ENCODE assay signal across 1 cellular context in the genomic region with DNA sequence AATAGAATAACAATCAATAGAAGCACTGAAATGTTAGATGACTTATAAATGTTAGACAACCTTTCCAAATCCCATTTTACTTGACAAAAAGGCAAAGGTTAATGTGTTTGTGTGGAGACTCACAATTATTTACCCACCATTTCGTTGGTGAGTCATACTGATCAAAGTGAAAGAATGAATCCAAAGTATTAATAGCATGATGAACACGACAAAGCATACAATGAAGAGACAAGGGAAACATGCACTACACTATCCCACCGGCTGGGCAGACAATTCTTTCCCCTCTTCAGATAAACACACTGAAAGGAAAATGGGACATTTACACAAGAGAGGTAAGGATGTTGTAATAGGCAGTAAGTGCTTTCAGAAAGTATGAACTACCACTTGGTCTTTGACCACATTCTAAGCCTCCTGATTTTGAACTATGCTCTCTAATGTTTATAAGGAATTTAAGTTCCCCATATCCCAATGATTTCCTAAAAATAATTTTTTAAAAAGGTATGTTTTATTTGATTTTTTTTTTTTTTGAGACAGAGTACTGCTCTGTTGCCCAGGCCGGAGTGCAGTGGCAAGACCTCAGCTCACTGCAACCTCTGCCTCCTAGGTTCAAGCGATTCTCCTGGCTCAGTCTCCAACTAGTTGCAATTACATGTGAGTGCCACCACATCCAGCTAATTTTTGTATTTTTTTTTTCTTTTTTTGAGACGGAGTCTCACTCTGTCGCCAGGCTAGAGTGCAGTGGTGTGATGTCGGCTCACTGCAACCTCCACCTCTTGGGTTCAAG.
TF ChIP-seq lines count a peak whose summit lies in the region.
"Not testable (repeated sequence)": the region's sequence is repeated elsewhere in the genome, so short reads cannot be mapped to it uniquely, and the experiment has no call there.

No MANE protein-coding gene starts in this region.

TF ChIP-seq in HepG2, 621 proteins besides CTCF, POLR2A, EP300 and RAD21 (continued from another document and continues in another):
- TF ChIP-seq TFE3 (CRISPR knock-in tag; IDR thresholded peaks at IDR 0.05) = 0 out of 2 replicates have a peak, but pooled peaks have one; percentile 53
- TF ChIP-seq BCL6 (CRISPR knock-in tag; IDR thresholded peaks at IDR 0.05) = peak; percentile 75
- peak; percentile 69; the same call in 1 of the 2 replicates for TF ChIP-seq NR2F2 (IDR thresholded peaks at IDR 0.05; ENCODE audit: borderline replicate concordance, low read depth)
- peak; percentile 68; the same call in 1 of the 2 replicates for TF ChIP-seq GFI1 (CRISPR knock-in tag; IDR thresholded peaks at IDR 0.05; ENCODE audit: borderline replicate concordance)
- TF ChIP-seq RBFOX2 (IDR thresholded peaks at IDR 0.05; ENCODE audit: low read depth, low read length) = peak; percentile 39; the same call in 1 of the 2 replicates
- TF ChIP-seq PITX1 (CRISPR knock-in tag; IDR thresholded peaks at IDR 0.05) = peak; percentile 53; the same call in 1 of the 2 replicates
- TF ChIP-seq ZNF124 (CRISPR knock-in tag; IDR thresholded peaks at IDR 0.05) = peak; percentile 83; the same call in 1 of the 2 replicates
- peak; percentile 59; the same call in 1 of the 2 replicates for TF ChIP-seq TBX2 (CRISPR knock-in tag; IDR thresholded peaks at IDR 0.05; ENCODE audit: borderline replicate concordance)
- peak; percentile 87 for TF ChIP-seq FOXA3 (CRISPR knock-in tag; IDR thresholded peaks at IDR 0.05)
- TF ChIP-seq HOXA5 (CRISPR knock-in tag; IDR thresholded peaks at IDR 0.05) = peak; percentile 42; the same call in 1 of the 2 replicates
- TF ChIP-seq FOSL2 (CRISPR knock-in tag; IDR thresholded peaks at IDR 0.05) = peak; percentile 98
- peak; percentile 86 for TF ChIP-seq MEF2D (CRISPR knock-in tag; IDR thresholded peaks at IDR 0.05)
- 0 out of 2 replicates have a peak, but pooled peaks have one; percentile 54 for TF ChIP-seq ZNF24 (IDR thresholded peaks at IDR 0.05)
- TF ChIP-seq ZBTB39 (CRISPR knock-in tag; IDR thresholded peaks at IDR 0.05) = peak; percentile 66; the same call in 1 of the 2 replicates
- TF ChIP-seq YEATS2 (CRISPR knock-in tag; IDR thresholded peaks at IDR 0.05; ENCODE audit: borderline replicate concordance) = peak; percentile 33; the same call in 1 of the 2 replicates
- 0 out of 2 replicates have a peak, but pooled peaks have one; percentile 14 for TF ChIP-seq ATF7 (IDR thresholded peaks at IDR 0.05)
- TF ChIP-seq ATF7 (CRISPR knock-in tag; IDR thresholded peaks at IDR 0.05); GABPA (IDR thresholded peaks at IDR 0.05; ENCODE audit: low read depth, low read length); LCORL (IDR thresholded peaks at IDR 0.05): not testable (repeated sequence)
- peak; percentile 82 for TF ChIP-seq CEBPB (IDR thresholded peaks at IDR 0.05; ENCODE audit: borderline replicate concordance, low read depth, low read length)
- peak; percentile 74 for TF ChIP-seq HDAC2 (CRISPR knock-in tag; IDR thresholded peaks at IDR 0.05)
- peak; percentile 82; the same call in 1 of the 2 replicates for TF ChIP-seq FOXK1 (CRISPR knock-in tag; IDR thresholded peaks at IDR 0.05; ENCODE audit: borderline replicate concordance, low read depth)
- TF ChIP-seq NR2F6 (IDR thresholded peaks at IDR 0.05) = peak; percentile 87
- TF ChIP-seq NR2F6 (CRISPR knock-in tag; IDR thresholded peaks at IDR 0.05) = peak; percentile 92
- peak; percentile 17; the same call in 1 of the 2 replicates for TF ChIP-seq GABPA (CRISPR knock-in tag; IDR thresholded peaks at IDR 0.05; ENCODE audit: low read depth)
- TF ChIP-seq ZNF331 (CRISPR knock-in tag; IDR thresholded peaks at IDR 0.05) = 0 out of 2 replicates have a peak, but pooled peaks have one; percentile 12
- TF ChIP-seq ZNF646 (CRISPR knock-in tag; IDR thresholded peaks at IDR 0.05) = peak; percentile 96
- TF ChIP-seq, protein P1, sequence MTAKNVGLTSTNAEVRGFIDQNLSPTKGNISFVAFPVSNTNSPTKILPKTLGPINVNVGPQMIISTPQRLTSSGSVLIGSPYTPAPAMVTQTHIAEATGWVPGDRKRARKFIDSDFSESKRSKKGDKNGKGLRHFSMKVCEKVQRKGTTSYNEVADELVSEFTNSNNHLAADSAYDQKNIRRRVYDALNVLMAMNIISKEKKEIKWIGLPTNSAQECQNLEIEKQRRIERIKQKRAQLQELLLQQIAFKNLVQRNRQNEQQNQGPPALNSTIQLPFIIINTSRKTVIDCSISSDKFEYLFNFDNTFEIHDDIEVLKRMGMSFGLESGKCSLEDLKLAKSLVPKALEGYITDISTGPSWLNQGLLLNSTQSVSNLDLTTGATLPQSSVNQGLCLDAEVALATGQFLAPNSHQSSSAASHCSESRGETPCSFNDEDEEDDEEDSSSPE (CRISPR knock-in tag; IDR thresholded peaks at IDR 0.05) = 0 out of 2 replicates have a peak, but pooled peaks have one; percentile 19
- 0 out of 2 replicates have a peak, but pooled peaks have one; percentile 26 for TF ChIP-seq ATF2 (CRISPR knock-in tag; IDR thresholded peaks at IDR 0.05)
- TF ChIP-seq, protein P2, sequence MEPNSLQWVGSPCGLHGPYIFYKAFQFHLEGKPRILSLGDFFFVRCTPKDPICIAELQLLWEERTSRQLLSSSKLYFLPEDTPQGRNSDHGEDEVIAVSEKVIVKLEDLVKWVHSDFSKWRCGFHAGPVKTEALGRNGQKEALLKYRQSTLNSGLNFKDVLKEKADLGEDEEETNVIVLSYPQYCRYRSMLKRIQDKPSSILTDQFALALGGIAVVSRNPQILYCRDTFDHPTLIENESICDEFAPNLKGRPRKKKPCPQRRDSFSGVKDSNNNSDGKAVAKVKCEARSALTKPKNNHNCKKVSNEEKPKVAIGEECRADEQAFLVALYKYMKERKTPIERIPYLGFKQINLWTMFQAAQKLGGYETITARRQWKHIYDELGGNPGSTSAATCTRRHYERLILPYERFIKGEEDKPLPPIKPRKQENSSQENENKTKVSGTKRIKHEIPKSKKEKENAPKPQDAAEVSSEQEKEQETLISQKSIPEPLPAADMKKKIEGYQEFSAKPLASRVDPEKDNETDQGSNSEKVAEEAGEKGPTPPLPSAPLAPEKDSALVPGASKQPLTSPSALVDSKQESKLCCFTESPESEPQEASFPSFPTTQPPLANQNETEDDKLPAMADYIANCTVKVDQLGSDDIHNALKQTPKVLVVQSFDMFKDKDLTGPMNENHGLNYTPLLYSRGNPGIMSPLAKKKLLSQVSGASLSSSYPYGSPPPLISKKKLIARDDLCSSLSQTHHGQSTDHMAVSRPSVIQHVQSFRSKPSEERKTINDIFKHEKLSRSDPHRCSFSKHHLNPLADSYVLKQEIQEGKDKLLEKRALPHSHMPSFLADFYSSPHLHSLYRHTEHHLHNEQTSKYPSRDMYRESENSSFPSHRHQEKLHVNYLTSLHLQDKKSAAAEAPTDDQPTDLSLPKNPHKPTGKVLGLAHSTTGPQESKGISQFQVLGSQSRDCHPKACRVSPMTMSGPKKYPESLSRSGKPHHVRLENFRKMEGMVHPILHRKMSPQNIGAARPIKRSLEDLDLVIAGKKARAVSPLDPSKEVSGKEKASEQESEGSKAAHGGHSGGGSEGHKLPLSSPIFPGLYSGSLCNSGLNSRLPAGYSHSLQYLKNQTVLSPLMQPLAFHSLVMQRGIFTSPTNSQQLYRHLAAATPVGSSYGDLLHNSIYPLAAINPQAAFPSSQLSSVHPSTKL (CRISPR knock-in tag; IDR thresholded peaks at IDR 0.05) = peak; percentile 93
- peak; percentile 72 for TF ChIP-seq TEAD3 (CRISPR knock-in tag; optimal IDR thresholded peaks at IDR 0.05; ENCODE audit: borderline replicate concordance)
- TF ChIP-seq TCF7 (IDR thresholded peaks at IDR 0.05; ENCODE audit: low read depth) = peak; percentile 87
- TF ChIP-seq FOXO1 (CRISPR knock-in tag; IDR thresholded peaks at IDR 0.05) = peak; percentile 92
- peak; percentile 80 for TF ChIP-seq ZGPAT (CRISPR knock-in tag; IDR thresholded peaks at IDR 0.05)
- peak; percentile 40; the same call in 1 of the 2 replicates for TF ChIP-seq ETV5 (CRISPR knock-in tag; IDR thresholded peaks at IDR 0.05; ENCODE audit: borderline replicate concordance)
- peak; percentile 42 to 57; a peak in 2 of 4 replicates for TF ChIP-seq NR2F1 (CRISPR knock-in tag; IDR thresholded peaks at IDR 0.05)
- peak; percentile 82; the same call in 1 of the 2 replicates for TF ChIP-seq PPARG (CRISPR knock-in tag; conservative IDR thresholded peaks at IDR 0.05)
- TF ChIP-seq CREB1 (IDR thresholded peaks at IDR 0.05) = peak; percentile 63
- TF ChIP-seq CREB1 (CRISPR knock-in tag; IDR thresholded peaks at IDR 0.05) = peak; percentile 52; the same call in 1 of the 2 replicates
- TF ChIP-seq LCORL (CRISPR knock-in tag; IDR thresholded peaks at IDR 0.05) = 0 out of 2 replicates have a peak, but pooled peaks have one; percentile 33
